In the genomic region with DNA sequence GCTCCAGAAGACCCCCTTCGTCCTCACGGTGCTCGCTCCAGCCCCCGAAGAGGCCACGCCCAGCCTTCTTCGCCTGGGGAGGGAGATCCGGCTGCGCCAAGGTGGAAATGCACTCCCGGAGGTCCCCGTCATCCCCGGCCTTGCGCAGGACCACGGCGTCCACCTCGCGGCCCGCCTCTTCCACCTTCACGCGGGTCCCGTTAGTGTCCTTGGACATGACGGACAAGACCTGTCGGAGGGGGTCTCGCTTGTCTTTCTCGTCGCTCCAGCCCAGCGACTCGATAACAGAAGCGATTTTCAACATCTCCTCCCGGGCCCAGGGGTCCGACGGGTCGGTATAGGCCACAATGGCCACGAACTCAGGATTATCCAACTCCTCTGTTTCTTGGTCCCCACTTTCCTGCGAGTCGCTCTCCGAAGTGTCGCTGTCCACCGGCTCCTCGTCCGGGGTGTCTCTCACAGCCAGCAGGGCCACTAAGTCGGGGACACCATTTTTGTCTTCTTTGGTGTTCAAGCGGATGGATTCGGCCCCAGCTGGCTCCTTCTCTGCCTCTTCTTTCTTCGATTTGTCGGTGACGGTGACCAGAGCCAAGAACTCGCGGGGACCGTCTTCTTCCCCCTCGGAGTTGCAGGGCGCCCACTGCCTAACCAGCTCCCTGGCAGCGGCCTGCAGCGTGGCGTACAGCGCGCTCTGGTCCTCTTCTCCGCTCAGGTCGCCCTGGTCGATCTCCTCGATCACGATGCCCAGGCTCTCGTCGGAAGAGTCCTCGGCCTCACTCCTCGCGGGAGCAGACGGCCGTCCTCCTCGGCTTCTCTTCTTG, we compare ENCODE assay signal across 12 cellular contexts. TPM values are rescaled to one million over a fixed set of nuclear protein-coding genes. Genes with fewer than 3 reads are reported as not detected.
DNase-seq lines count a peak whose midpoint lies in the region; ATAC-seq and TF ChIP-seq lines count a peak whose summit lies in the region.
"Had no signal": no experiment of that assay in that cellular context is flagged by ENCODE, and none has a peak within 500 bp of the region (broad histone marks: within the 10 kb centered on the region; RNA-seq: fewer than 3 reads in every experiment).

No MANE protein-coding gene starts in this region.

- no peaks in the 10 kb centered on the region for H3K9me3 Mint-ChIP-seq in CD8-positive, alpha-beta T cell
- H3K9me3 Mint-ChIP-seq in endothelial cell (ENCODE audit: unreplicated experiment) = no peaks in the 10 kb centered on the region

- H3K36me3 ChIP-seq in CD8-positive, alpha-beta T cell (ENCODE audit: insufficient read depth, low read length) = no peaks in the 10 kb centered on the region
- H3K36me3 ChIP-seq in OCI-LY7 (ENCODE audit: insufficient read depth, low read length) (no peaks in the 10 kb centered on the region), rectal smooth muscle tissue (ENCODE audit: control insufficient read depth, insufficient read depth, low read length) (no peaks in the 10 kb centered on the region), BE2C (no peaks in the 10 kb centered on the region)

- intact Hi-C loops in CD8-positive, alpha-beta T cell (cut with DNase I, micrococcal nuclease) = no loop called here
- intact Hi-C loops in OCI-LY7 (cut with micrococcal nuclease; ENCODE audit: unreplicated experiment) = no loop called here

- H3K27ac ChIP-seq in CD8-positive, alpha-beta T cell (ENCODE audit: low read depth, low read length) = no peak overlapping the region
- no peak overlapping the region for H3K27ac ChIP-seq in OCI-LY7 (ENCODE audit: low read depth, low read length, poor library complexity, severe bottlenecking)
- no peak overlapping the region for H3K27ac ChIP-seq in rectal smooth muscle tissue (ENCODE audit: low read depth, low read length)

- H3K4me3 Mint-ChIP-seq in CD8-positive, alpha-beta T cell = peak overlapping the region; percentile 71
- peak overlapping the region; percentile 71 for H3K4me3 Mint-ChIP-seq in endothelial cell (ENCODE audit: unreplicated experiment)

- no TSS peak for BruUV-seq in OCI-LY7 (replicated peaks; lab: Mats Ljungman, UMichigan)

- H3K36me3 Mint-ChIP-seq in CD8-positive, alpha-beta T cell = no peaks in the 10 kb centered on the region
- no peaks in the 10 kb centered on the region for H3K36me3 Mint-ChIP-seq in endothelial cell (ENCODE audit: low read depth, unreplicated experiment)

- H3K4me2 ChIP-seq in OCI-LY7 (ENCODE audit: low read length) = peak overlapping the region; percentile 37

- no peaks in the 10 kb centered on the region for H3K79me2 ChIP-seq in OCI-LY7 (ENCODE audit: insufficient read depth, low read depth, low read length)

- peaks cover 36% of the 10 kb centered on the region for H3K27me3 Mint-ChIP-seq in CD8-positive, alpha-beta T cell (ENCODE audit: low read depth)
- H3K27me3 Mint-ChIP-seq in endothelial cell (ENCODE audit: unreplicated experiment) = peaks cover 19% of the 10 kb centered on the region

- H3K4me3 ChIP-seq in CD8-positive, alpha-beta T cell (ENCODE audit: low read depth, low read length) = peak overlapping the region; percentile 46
- H3K4me3 ChIP-seq in OCI-LY7 (ENCODE audit: low read depth, low read length, poor library complexity, severe bottlenecking) = peak overlapping the region; percentile 54
- peak overlapping the region; percentile 61 for H3K4me3 ChIP-seq in rectal smooth muscle tissue (ENCODE audit: low read length)
- H3K4me3 ChIP-seq in BE2C (ENCODE audit: low read depth, low read length) = no peak overlapping the region

- no peak for ATAC-seq in CD8-positive, alpha-beta T cell
- ATAC-seq in HG03196 (IDR thresholded peaks at IDR 0.05; ENCODE audit: unreplicated experiment) = no peak
- ATAC-seq: Panc1 had no signal

- peaks cover 23% of the 10 kb centered on the region for H3K4me1 Mint-ChIP-seq in CD8-positive, alpha-beta T cell (ENCODE audit: low read depth)
- H3K4me1 Mint-ChIP-seq in endothelial cell (ENCODE audit: unreplicated experiment) = peaks cover 3% of the 10 kb centered on the region

- CTCF ChIA-PET in CD8-positive, alpha-beta T cell (lab: Charles Lee) = interaction anchor here (0.6 kb wide), 1 partner anchor 97 kb away, joined by 3 read pairs; no protein-coding TSS in a partner anchor
- CTCF ChIA-PET in OCI-LY7 (lab: Charles Lee; ENCODE audit: unreplicated experiment) = no interaction called here

- peaks cover 38% of the 10 kb centered on the region for H3K27me3 ChIP-seq in CD8-positive, alpha-beta T cell (ENCODE audit: insufficient read depth, low read length)
- H3K27me3 ChIP-seq in rectal smooth muscle tissue (ENCODE audit: control insufficient read depth, insufficient read depth, low read length) (peaks cover 7% of the 10 kb centered on the region), BE2C (no peaks in the 10 kb centered on the region)

- no peaks in the 10 kb centered on the region for H3K9me2 ChIP-seq in OCI-LY7 (ENCODE audit: insufficient read depth, low read length)

- H3K9ac ChIP-seq in rectal smooth muscle tissue (ENCODE audit: low read length) = no peak overlapping the region

- peak overlapping the region; percentile 69; the same call in 1 of the 2 replicates for H2AFZ ChIP-seq in OCI-LY7 (ENCODE audit: low read length)

- no peak for DNase-seq in CD8-positive, alpha-beta T cell
- DNase-seq in OCI-LY7 (ENCODE audit: low spot score) = no peak
- DNase-seq in endothelial cell (ENCODE audit: low spot score) = no peak
- no peak for DNase-seq in putamen (ENCODE audit: low spot score)
- no peak for DNase-seq in BE2C
- DNase-seq in OCI-M1 (lab: John Stamatoyannopoulos, UW) = no peak
- DNase-seq: left colon; NCI-H2081 treated with DMSO at 0.1 percent for 48 hours; stimulated activated naive CD4-positive, alpha-beta T cell treated with Interleukin-2 at 50 U/mL for 16 hours had no signal

- H3K4me1 ChIP-seq in CD8-positive, alpha-beta T cell (ENCODE audit: insufficient read depth, low read length) = peaks cover 44% of the 10 kb centered on the region
- H3K4me1 ChIP-seq in OCI-LY7 (ENCODE audit: insufficient read depth, low read length, poor library complexity, severe bottlenecking) (peaks cover 39% of the 10 kb centered on the region), rectal smooth muscle tissue (ENCODE audit: control insufficient read depth, insufficient read depth, low read length) (peaks cover 3% of the 10 kb centered on the region), BE2C (no peaks in the 10 kb centered on the region)

- H3K27ac Mint-ChIP-seq in CD8-positive, alpha-beta T cell = no peak overlapping the region
- no peak overlapping the region for H3K27ac Mint-ChIP-seq in endothelial cell (ENCODE audit: unreplicated experiment)

- no peaks in the 10 kb centered on the region for H4K20me1 ChIP-seq in OCI-LY7 (ENCODE audit: insufficient read depth, low read length)

- no peak for TF ChIP-seq CTCF in CD8-positive, alpha-beta T cell (IDR thresholded peaks at IDR 0.05)
- TF ChIP-seq CTCF in OCI-LY7 (conservative IDR thresholded peaks at IDR 0.05; ENCODE audit: low read length) (no peak), endothelial cell (IDR thresholded peaks at IDR 0.05; ENCODE audit: unreplicated experiment) (no peak), BE2C (IDR thresholded peaks at IDR 0.05; ENCODE audit: low read depth, low read length) (no peak)

- POLR2A ChIA-PET in CD8-positive, alpha-beta T cell (lab: Charles Lee) = no interaction called here
- POLR2A ChIA-PET in OCI-LY7 (lab: Charles Lee) = no interaction called here

- no peaks in the 10 kb centered on the region for H3K9me3 ChIP-seq in CD8-positive, alpha-beta T cell (ENCODE audit: low read length)
- no peaks in the 10 kb centered on the region for H3K9me3 ChIP-seq in OCI-LY7 (ENCODE audit: low read length)
- H3K9me3 ChIP-seq in BE2C = no peaks in the 10 kb centered on the region

RNA-seq across cellular contexts. Expression of a gene that starts 1.3 kb away (rescaled TPM):
- total RNA-seq in CD8-positive, alpha-beta T cell = not detected
- total RNA-seq in OCI-LY7 (2014; rRNA removed; shearing (Covaris generic)) = 1.9 and 2.0 TPM in 2 replicates
- 0.33 and 0.40 TPM in 2 replicates for total RNA-seq in OCI-LY7 (2022)
- total RNA-seq in endothelial cell (ENCODE audit: unreplicated experiment) = 1.3 TPM
- polyA plus RNA-seq in BE2C (2012; ENCODE audit: insufficient read depth, insufficient read length, low read depth) = 0.40 TPM

RNA-seq across cellular contexts. Expression of a gene that starts 23.0 kb away (rescaled TPM):
- total RNA-seq in CD8-positive, alpha-beta T cell = not detected
- total RNA-seq in OCI-LY7 (2014; rRNA removed; shearing (Covaris generic)) = not detected in 2 replicates
- total RNA-seq in OCI-LY7 (2022) = not detected in 2 replicates
- total RNA-seq in endothelial cell (ENCODE audit: unreplicated experiment) = 12.4 TPM
- polyA plus RNA-seq in BE2C (2012; ENCODE audit: insufficient read depth, insufficient read length, low read depth) = 14.3 TPM

Comparison
In these comparisons a context has a peak if more than half of its experiments do, and no peak if none do; other contexts are left out.
1. RNA of a gene that starts 23.0 kb away (total RNA-seq): 12.4 TPM in endothelial cell (single experiment); not detected in CD8-positive, alpha-beta T cell and not detected in OCI-LY7; every median in the first group is over 10 times any median in the second.